In genomic region chrX:13734278-13735172, GRCh38 we compare ENCODE assay signal across 8 cellular contexts. TPM values are rescaled to one million over a fixed set of nuclear protein-coding genes. Genes with fewer than 3 reads are reported as not detected.
DNase-seq lines count a peak whose midpoint lies in the region; ATAC-seq, FAIRE-seq and TF ChIP-seq lines count a peak whose summit lies in the region.

A gene with protein sequence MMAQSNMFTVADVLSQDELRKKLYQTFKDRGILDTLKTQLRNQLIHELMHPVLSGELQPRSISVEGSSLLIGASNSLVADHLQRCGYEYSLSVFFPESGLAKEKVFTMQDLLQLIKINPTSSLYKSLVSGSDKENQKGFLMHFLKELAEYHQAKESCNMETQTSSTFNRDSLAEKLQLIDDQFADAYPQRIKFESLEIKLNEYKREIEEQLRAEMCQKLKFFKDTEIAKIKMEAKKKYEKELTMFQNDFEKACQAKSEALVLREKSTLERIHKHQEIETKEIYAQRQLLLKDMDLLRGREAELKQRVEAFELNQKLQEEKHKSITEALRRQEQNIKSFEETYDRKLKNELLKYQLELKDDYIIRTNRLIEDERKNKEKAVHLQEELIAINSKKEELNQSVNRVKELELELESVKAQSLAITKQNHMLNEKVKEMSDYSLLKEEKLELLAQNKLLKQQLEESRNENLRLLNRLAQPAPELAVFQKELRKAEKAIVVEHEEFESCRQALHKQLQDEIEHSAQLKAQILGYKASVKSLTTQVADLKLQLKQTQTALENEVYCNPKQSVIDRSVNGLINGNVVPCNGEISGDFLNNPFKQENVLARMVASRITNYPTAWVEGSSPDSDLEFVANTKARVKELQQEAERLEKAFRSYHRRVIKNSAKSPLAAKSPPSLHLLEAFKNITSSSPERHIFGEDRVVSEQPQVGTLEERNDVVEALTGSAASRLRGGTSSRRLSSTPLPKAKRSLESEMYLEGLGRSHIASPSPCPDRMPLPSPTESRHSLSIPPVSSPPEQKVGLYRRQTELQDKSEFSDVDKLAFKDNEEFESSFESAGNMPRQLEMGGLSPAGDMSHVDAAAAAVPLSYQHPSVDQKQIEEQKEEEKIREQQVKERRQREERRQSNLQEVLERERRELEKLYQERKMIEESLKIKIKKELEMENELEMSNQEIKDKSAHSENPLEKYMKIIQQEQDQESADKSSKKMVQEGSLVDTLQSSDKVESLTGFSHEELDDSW (plus strand): TSS chrX:13734748. CDS start chrX:13735072, 324 bp downstream.
TRAPPC2 (minus strand) TSS chrX:13734620; CDS start chrX:13719963, 14,657 bp downstream.

- FAIRE-seq in TTC549 (lab: Jason Lieb, UNC), result peak; percentile 86

- H3K36me3 ChIP-seq in body of pancreas (replicated peaks in 1 of 2; ENCODE audit: insufficient read depth in 1 of 2, low read depth in 2 of 2), result no peaks in the 10 kb centered on the region

- no peaks in the 10 kb centered on the region for H3K9me3 ChIP-seq in body of pancreas

- no peaks in the 10 kb centered on the region for H3K27me3 ChIP-seq in body of pancreas

- peak; percentile 74 for DNase-seq in 8988T
- peak; percentile 95 for DNase-seq in NCI-H2107 treated with DMSO at 0.1 percent for 48 hours (lab: John Stamatoyannopoulos, UW; ENCODE audit: unreplicated experiment)
- peak; percentile 91 to 98 (median 96) for DNase-seq in body of pancreas
- peak; percentile 87 for DNase-seq in iPS DF 19.7 (ENCODE audit: low read depth, low spot score)
- peak; percentile 97 for DNase-seq in sciatic nerve (ENCODE audit: low spot score)

- WGBS in body of pancreas, 2 donors, result 0% methylated on average over 6 to 64 of the region's 75 CpGs

- peak in 1 of 7 experiments; percentile 9 for TF ChIP-seq CTCF in body of pancreas (IDR thresholded peaks at IDR 0.05)

- peak; percentile 83 for ATAC-seq in GM18520 (IDR thresholded peaks at IDR 0.05; ENCODE audit: unreplicated experiment)
- ATAC-seq in HG03064 (IDR thresholded peaks at IDR 0.05; ENCODE audit: low read depth, unreplicated experiment), result peak; percentile 88
- peak; percentile 95 for ATAC-seq in body of pancreas
- ATAC-seq in sciatic nerve, result peak; percentile 99

- peaks cover 33% of the 10 kb centered on the region for H3K4me1 ChIP-seq in body of pancreas

- H3K4me3 ChIP-seq in body of pancreas, result peak within 1 kb of the TSS; percentile 43 to 92

- H3K27ac ChIP-seq in body of pancreas, result peak within 1 kb of the TSS; percentile 89 to 97 (median 92)

- intact Hi-C loops in body of pancreas (cut with DNase I) (no loop called here), sciatic nerve (cut with DNase I) (no loop called here)

- peak; percentile 98 to 99 (median 99) for TF ChIP-seq POLR2A in body of pancreas (IDR thresholded peaks at IDR 0.05)

RNA-seq across cellular contexts. Expression of the first gene that starts in this region (rescaled TPM):
- total RNA-seq in body of pancreas (10 to 100 TPM; 27.5 to 36.6 TPM), sciatic nerve (46.6 TPM)

RNA-seq across cellular contexts. Expression of gene TRAPPC2, which starts in this region (rescaled TPM):
- total RNA-seq in body of pancreas (10 to 100 TPM; 14.5 to 28.5 TPM), sciatic nerve (15.7 TPM)

Comparison
In these comparisons a context has a peak if more than half of its experiments do, and no peak if none do; other contexts are left out.
1. Peak in every context shown above with its lines: DNase-seq, ATAC-seq, H3K4me3 ChIP-seq and H3K27ac ChIP-seq.